In the genomic region with DNA sequence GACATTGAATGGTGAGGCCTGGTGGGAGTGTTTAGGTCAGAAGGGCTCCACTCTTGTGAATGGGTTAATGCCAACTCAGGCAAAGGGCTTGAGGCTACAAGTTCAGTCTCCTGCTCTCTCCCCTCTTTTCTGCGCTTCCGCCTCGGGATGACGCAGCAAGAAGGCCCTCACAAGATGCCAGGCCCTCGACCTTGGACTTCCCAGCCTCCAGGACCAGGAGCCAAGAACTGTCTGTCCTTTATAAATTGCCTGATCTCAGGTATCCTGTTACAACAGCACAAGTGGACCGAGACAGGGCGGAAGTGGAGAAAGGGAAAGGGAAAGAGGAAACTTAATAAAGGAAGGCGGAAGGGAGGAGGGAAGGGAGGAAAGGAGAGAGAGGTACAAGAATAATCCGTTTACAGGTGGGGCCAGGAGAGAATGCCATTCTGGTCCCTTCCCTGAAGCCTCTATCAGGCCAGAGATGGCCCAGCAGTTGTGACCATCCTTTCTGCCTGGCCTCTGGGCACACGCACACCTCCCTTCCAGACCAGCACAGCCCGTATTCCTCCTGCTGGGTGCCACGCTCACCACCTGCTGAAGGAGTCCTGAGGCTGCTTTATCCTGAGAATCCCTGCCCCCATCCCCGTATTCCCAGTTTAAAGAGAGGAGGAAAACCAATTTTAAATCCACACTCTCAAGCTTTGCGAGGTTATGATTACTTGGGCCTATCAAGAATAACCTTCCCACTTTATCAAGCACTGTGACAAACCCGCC, we compare ENCODE assay signal across 1 cellular context.
TF ChIP-seq lines count a peak whose summit lies in the region.

No MANE protein-coding gene starts in this region.

TF ChIP-seq in GM23338, 12 proteins besides CTCF, POLR2A, EP300 and RAD21 (continued from another document):
- TF ChIP-seq CREB1 (CRISPR knock-in tag; IDR thresholded peaks at IDR 0.05; ENCODE audit: low read depth) (no peak), EZH2 (IDR thresholded peaks at IDR 0.05; ENCODE audit: low read depth, unreplicated experiment) (no peak), ZNF462 (CRISPR knock-in tag; IDR thresholded peaks at IDR 0.05) (no peak), EZH2phosphoT487 (IDR thresholded peaks at IDR 0.05; ENCODE audit: unreplicated experiment) (no peak), ZNF331 (CRISPR knock-in tag; IDR thresholded peaks at IDR 0.05; ENCODE audit: low read depth) (no peak), STAT1 (IDR thresholded peaks at IDR 0.05; ENCODE audit: unreplicated experiment) (no peak)
